In the genomic region with DNA sequence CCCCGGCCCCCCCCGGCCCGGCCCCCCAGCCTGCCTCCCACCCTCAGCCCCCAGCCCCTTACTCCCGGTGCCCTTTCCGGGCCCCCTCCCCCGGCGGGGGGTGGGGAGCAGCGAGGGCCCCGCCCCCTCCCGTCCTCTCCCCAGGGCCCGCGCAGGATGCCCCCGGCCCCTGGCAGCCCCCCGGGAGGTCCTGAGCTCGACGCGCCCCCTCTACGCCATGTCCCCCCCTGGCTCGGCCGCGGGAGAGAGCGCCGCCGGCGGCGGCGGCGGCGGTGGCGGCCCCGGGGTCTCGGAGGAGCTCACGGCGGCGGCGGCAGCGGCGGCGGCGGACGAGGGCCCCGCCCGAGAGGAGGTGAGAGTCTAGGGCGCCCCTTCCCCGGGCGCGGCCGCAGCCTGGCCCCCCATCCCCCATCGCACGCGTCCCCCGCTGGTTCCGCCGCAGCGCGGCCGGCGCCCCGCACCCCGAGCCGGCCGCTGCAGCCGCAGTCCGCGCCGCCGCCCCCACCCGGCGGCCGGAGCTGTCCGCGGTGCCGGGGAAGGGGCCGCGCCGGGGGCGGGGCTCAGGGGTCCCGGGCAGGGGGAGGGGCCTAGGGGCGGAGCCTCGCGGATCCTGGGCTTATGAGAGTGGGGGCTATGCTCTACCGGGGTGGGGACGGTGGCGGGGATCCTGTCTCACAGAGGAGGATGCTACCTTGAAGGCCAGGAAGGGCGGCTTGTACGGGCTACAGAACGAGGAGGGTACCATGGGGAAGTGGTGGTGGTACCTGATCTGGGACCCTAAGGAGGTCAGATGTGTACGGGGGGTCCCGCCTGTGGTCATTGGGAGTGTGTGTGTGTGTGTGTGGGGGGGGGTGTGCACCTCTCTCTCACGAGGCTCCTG, we compare ENCODE assay signal across 8 cellular contexts. TPM values are rescaled to one million over a fixed set of nuclear protein-coding genes. Genes with fewer than 3 reads are reported as not detected.
DNase-seq lines count a peak whose midpoint lies in the region; ATAC-seq and TF ChIP-seq lines count a peak whose summit lies in the region.

No MANE protein-coding gene starts in this region.

- H3K27ac ChIP-seq in BLaER1 (no peak overlapping the region), HUES64 (ENCODE audit: low read depth, low read length) (no peak overlapping the region), mesodermal cell (ENCODE audit: low read depth, low read length, severe bottlenecking) (no peak overlapping the region), colonic mucosa (no peak overlapping the region)

- H3K27ac Mint-ChIP-seq in activated naive CD8-positive, alpha-beta T cell treated with anti-CD3 and anti-CD28 coated beads for 36 hours, result no peak overlapping the region

- H3K4me3 Mint-ChIP-seq in activated naive CD8-positive, alpha-beta T cell treated with anti-CD3 and anti-CD28 coated beads for 36 hours, result peak overlapping the region; percentile 68

- H3K9me3 Mint-ChIP-seq in activated naive CD8-positive, alpha-beta T cell treated with anti-CD3 and anti-CD28 coated beads for 36 hours, result no peaks in the 10 kb centered on the region

- H3K27me3 Mint-ChIP-seq in activated naive CD8-positive, alpha-beta T cell treated with anti-CD3 and anti-CD28 coated beads for 36 hours, result peaks cover 59% of the 10 kb centered on the region

- H3K36me3 ChIP-seq in BLaER1, result no peaks in the 10 kb centered on the region
- no peaks in the 10 kb centered on the region for H3K36me3 ChIP-seq in HUES64 (ENCODE audit: insufficient read depth, low read length)
- no peaks in the 10 kb centered on the region for H3K36me3 ChIP-seq in mesodermal cell (ENCODE audit: control insufficient read depth, insufficient read depth, low read length)
- H3K36me3 ChIP-seq in colonic mucosa, result no peaks in the 10 kb centered on the region

- no peak for TF ChIP-seq CTCF in colonic mucosa (IDR thresholded peaks at IDR 0.05)

- H3K36me3 Mint-ChIP-seq in activated naive CD8-positive, alpha-beta T cell treated with anti-CD3 and anti-CD28 coated beads for 36 hours, result no peaks in the 10 kb centered on the region

- H3K4me2 ChIP-seq in BLaER1, result peak overlapping the region; percentile 92

- DNase-seq in activated naive CD8-positive, alpha-beta T cell treated with anti-CD3 and anti-CD28 coated beads for 36 hours, result no peak
- DNase-seq in HUDEP-2 (lab: John Stamatoyannopoulos, UW; ENCODE audit: unreplicated experiment in 76 of 76) (no peak), colonic mucosa (no peak), MV-4-11 (lab: John Stamatoyannopoulos, UW) (no peak)

- ATAC-seq in HG02870 (IDR thresholded peaks at IDR 0.05; ENCODE audit: unreplicated experiment), result no peak

- H3K4me1 Mint-ChIP-seq in activated naive CD8-positive, alpha-beta T cell treated with anti-CD3 and anti-CD28 coated beads for 36 hours, result peaks cover 28% of the 10 kb centered on the region

- H3K27me3 ChIP-seq in BLaER1, result peaks cover 62% of the 10 kb centered on the region
- peaks cover 46% of the 10 kb centered on the region for H3K27me3 ChIP-seq in HUES64 (ENCODE audit: insufficient read depth, low read length)
- peaks cover 40% of the 10 kb centered on the region for H3K27me3 ChIP-seq in colonic mucosa

- peaks cover 32% of the 10 kb centered on the region for H3K4me1 ChIP-seq in BLaER1
- H3K4me1 ChIP-seq in HUES64 (ENCODE audit: insufficient read depth, low read length), result peaks cover 13% of the 10 kb centered on the region
- peaks cover 7% of the 10 kb centered on the region for H3K4me1 ChIP-seq in mesodermal cell (ENCODE audit: control insufficient read depth, insufficient read depth, low read length, poor library complexity, severe bottlenecking)
- peaks cover 3% of the 10 kb centered on the region for H3K4me1 ChIP-seq in colonic mucosa

- H3K9ac ChIP-seq in BLaER1 (no peak overlapping the region), HUES64 (ENCODE audit: low read depth, low read length) (no peak overlapping the region), colonic mucosa (ENCODE audit: low read depth in 2 of 2, low read length in 2 of 2) (no peak overlapping the region)

- H3K4me3 ChIP-seq in BLaER1 (peak overlapping the region; percentile 69), HUES64 (ENCODE audit: low read length) (peak overlapping the region; percentile 36), mesodermal cell (ENCODE audit: extremely low read depth, insufficient read depth, low read length, poor library complexity, severe bottlenecking) (peak overlapping the region; percentile 19), colonic mucosa (no peak overlapping the region)

- 3% methylated on average over 77 of the region's 90 CpGs for WGBS in HUES64
- 0 to 6% methylated on average over 24 to 30 of the region's 90 CpGs for WGBS in mesodermal cell (ENCODE audit: insufficient coverage in 2 of 2), 2 experiments

- peaks cover 40% of the 10 kb centered on the region for H4K20me1 ChIP-seq in BLaER1

- intact Hi-C loops in colonic mucosa (cut with DNase I), result no loop called here

- no peaks in the 10 kb centered on the region for H3K9me3 ChIP-seq in BLaER1
- no peaks in the 10 kb centered on the region for H3K9me3 ChIP-seq in HUES64 (ENCODE audit: insufficient read depth, low read depth, low read length)
- no peaks in the 10 kb centered on the region for H3K9me3 ChIP-seq in mesodermal cell (ENCODE audit: control insufficient read depth, low read length)
- no peaks in the 10 kb centered on the region for H3K9me3 ChIP-seq in colonic mucosa

RNA-seq across cellular contexts. Expression of a gene that starts 0.5 kb away (rescaled TPM):
- polyA plus RNA-seq in HUES64 (2013, experiment 1 of 2), result 3.4 TPM
- polyA plus RNA-seq in HUES64 (2013, experiment 2 of 2), result 3.6 TPM
- total RNA-seq in activated naive CD8-positive, alpha-beta T cell treated with anti-CD3 and anti-CD28 coated beads for 36 hours, result not detected
- 1.5 TPM for polyA plus RNA-seq in mesodermal cell (2013, experiment 1 of 2)
- 0.46 TPM for polyA plus RNA-seq in mesodermal cell (2013, experiment 2 of 2)
- under 1 TPM; 0.12 to 0.19 TPM for total RNA-seq in colonic mucosa

RNA-seq across cellular contexts. Expression of a gene that starts 5.4 kb away (rescaled TPM):
- 8.9 TPM for polyA plus RNA-seq in HUES64 (2013, experiment 1 of 2)
- polyA plus RNA-seq in HUES64 (2013, experiment 2 of 2), result 10.3 TPM
- 10 to 100 TPM; 22.7 to 24.8 TPM for total RNA-seq in activated naive CD8-positive, alpha-beta T cell treated with anti-CD3 and anti-CD28 coated beads for 36 hours
- 11.1 TPM for polyA plus RNA-seq in mesodermal cell (2013, experiment 1 of 2)
- 8.6 TPM for polyA plus RNA-seq in mesodermal cell (2013, experiment 2 of 2)
- total RNA-seq in colonic mucosa, result 10 to 100 TPM; 11.9 to 18.8 TPM

RNA-seq across cellular contexts. Expression of a gene that starts 13.4 kb away (rescaled TPM):
- 30.4 TPM for polyA plus RNA-seq in HUES64 (2013, experiment 1 of 2)
- 35.2 TPM for polyA plus RNA-seq in HUES64 (2013, experiment 2 of 2)
- 10 to 100 TPM; 22.8 to 24.9 TPM for total RNA-seq in activated naive CD8-positive, alpha-beta T cell treated with anti-CD3 and anti-CD28 coated beads for 36 hours
- polyA plus RNA-seq in mesodermal cell (2013, experiment 1 of 2), result 58.8 TPM
- polyA plus RNA-seq in mesodermal cell (2013, experiment 2 of 2), result 45.4 TPM
- 10 to 100 TPM; 42.7 to 52.2 TPM for total RNA-seq in colonic mucosa

RNA-seq across cellular contexts. Expression of a gene that starts 23.9 kb away (rescaled TPM):
- polyA plus RNA-seq in HUES64 (2013, experiment 1 of 2), result 1,640 TPM
- 1,626 TPM for polyA plus RNA-seq in HUES64 (2013, experiment 2 of 2)
- total RNA-seq in activated naive CD8-positive, alpha-beta T cell treated with anti-CD3 and anti-CD28 coated beads for 36 hours, result 1,000 to 10,000 TPM; 2,498 to 2,524 TPM
- polyA plus RNA-seq in mesodermal cell (2013, experiment 1 of 2), result 1,346 TPM
- 1,290 TPM for polyA plus RNA-seq in mesodermal cell (2013, experiment 2 of 2)
- total RNA-seq in colonic mucosa, result 1,000 to 10,000 TPM in 1 of 2 donors, 100 to 1,000 TPM in 1; 409 to 1,163 TPM

RNA-seq across cellular contexts. Expression of a gene that starts 42.4 kb away (rescaled TPM):
- 11.2 TPM for polyA plus RNA-seq in HUES64 (2013, experiment 1 of 2)
- 11.9 TPM for polyA plus RNA-seq in HUES64 (2013, experiment 2 of 2)
- 10 to 100 TPM; 20.5 to 22.0 TPM for total RNA-seq in activated naive CD8-positive, alpha-beta T cell treated with anti-CD3 and anti-CD28 coated beads for 36 hours
- 13.7 TPM for polyA plus RNA-seq in mesodermal cell (2013, experiment 1 of 2)
- polyA plus RNA-seq in mesodermal cell (2013, experiment 2 of 2), result 12.3 TPM
- 10 to 100 TPM in 1 of 2 donors, 1 to 10 TPM in 1; 9.0 to 27.7 TPM for total RNA-seq in colonic mucosa
